16 cellular contexts compared by ENCODE assay signal in the genomic region with DNA sequence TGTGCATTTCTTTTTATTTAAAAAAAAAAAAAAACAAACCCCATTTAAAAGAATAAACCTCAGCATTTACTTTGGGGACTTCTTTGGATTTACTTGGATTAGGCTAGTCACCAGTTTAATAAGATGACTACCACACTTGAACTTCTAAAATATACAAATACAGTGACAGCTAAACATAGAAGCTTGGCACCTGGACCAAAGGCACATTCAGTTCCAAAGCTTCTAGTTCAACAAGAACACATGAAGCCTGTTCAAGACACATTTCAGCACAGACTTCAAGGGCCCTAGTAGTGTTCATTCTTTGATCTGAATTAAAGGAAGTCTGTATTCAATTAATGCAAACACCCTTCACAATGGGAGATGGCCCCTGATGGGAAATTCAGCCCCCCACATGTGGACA. TPM values are rescaled to one million over a fixed set of nuclear protein-coding genes. Genes with fewer than 3 reads are reported as not detected.
"Had no signal": no experiment of that assay in that cellular context is flagged by ENCODE, and none has a peak within 500 bp of the region (broad histone marks: within the 10 kb centered on the region; RNA-seq: fewer than 3 reads in every experiment).

No MANE protein-coding gene starts in this region.

- H3K4me1 ChIP-seq: upper lobe of right lung had no signal

- H3K4me3 ChIP-seq: skin epidermis, upper lobe of right lung had no signal

- DNase-seq: activated CD4-positive, alpha-beta T cell treated with anti-CD3 and anti-CD28 coated beads for 1 hour; activated CD4-positive, alpha-beta T cell treated with anti-CD3 and anti-CD28 coated beads, Interleukin-2, amount 50 U/mL, for 48 hours; activated gamma-delta T cell; activated T-cell treated with anti-CD3 and anti-CD28 coated beads, Interleukin-2, amount 50 U/mL, for 4 hours; anterior cingulate cortex; effector CD8-positive, alpha-beta T cell; immature natural killer cell; nucleus accumbens; T1000; upper lobe of right lung had no signal

- H3K27ac ChIP-seq: skin epidermis, upper lobe of right lung had no signal

- H3K27me3 ChIP-seq: upper lobe of right lung had no signal

- FAIRE-seq: bronchial epithelial cell had no signal

- ATAC-seq: activated T-cell treated with anti-CD3 and anti-CD28 coated beads, Interleukin-2, amount 50 U/mL, for 4 hours; natural killer cell treated with Interleukin-12 subunit alpha and Interleukin-12 subunit beta and Interleukin-15 and Interleukin-18, amount 100 ng/mL, for 72 hours; upper lobe of right lung had no signal

- H3K9me3 ChIP-seq: upper lobe of right lung had no signal

RNA-seq across cellular contexts. Expression of a gene that starts 18.9 kb away (rescaled TPM):
- total RNA-seq: activated T-cell treated with anti-CD3 and anti-CD28 coated beads, Interleukin-2, amount 50 U/mL, for 4 hours; glomerular endothelial cell; natural killer cell treated with Interleukin-12 subunit alpha and Interleukin-12 subunit beta and Interleukin-15 and Interleukin-18, amount 100 ng/mL, for 72 hours; subcutaneous adipose tissue had no signal
- polyA plus RNA-seq: immature natural killer cell had no signal

RNA-seq across cellular contexts. Expression of a gene that starts 25.9 kb away (rescaled TPM):
- total RNA-seq: activated T-cell treated with anti-CD3 and anti-CD28 coated beads, Interleukin-2, amount 50 U/mL, for 4 hours; bronchial epithelial cell; glomerular endothelial cell; mucosa of gallbladder; natural killer cell treated with Interleukin-12 subunit alpha and Interleukin-12 subunit beta and Interleukin-15 and Interleukin-18, amount 100 ng/mL, for 72 hours; subcutaneous adipose tissue; upper lobe of right lung had no signal
- polyA plus RNA-seq: immature natural killer cell had no signal
